ENCODE assay signal across 1 cellular context in the genomic region with DNA sequence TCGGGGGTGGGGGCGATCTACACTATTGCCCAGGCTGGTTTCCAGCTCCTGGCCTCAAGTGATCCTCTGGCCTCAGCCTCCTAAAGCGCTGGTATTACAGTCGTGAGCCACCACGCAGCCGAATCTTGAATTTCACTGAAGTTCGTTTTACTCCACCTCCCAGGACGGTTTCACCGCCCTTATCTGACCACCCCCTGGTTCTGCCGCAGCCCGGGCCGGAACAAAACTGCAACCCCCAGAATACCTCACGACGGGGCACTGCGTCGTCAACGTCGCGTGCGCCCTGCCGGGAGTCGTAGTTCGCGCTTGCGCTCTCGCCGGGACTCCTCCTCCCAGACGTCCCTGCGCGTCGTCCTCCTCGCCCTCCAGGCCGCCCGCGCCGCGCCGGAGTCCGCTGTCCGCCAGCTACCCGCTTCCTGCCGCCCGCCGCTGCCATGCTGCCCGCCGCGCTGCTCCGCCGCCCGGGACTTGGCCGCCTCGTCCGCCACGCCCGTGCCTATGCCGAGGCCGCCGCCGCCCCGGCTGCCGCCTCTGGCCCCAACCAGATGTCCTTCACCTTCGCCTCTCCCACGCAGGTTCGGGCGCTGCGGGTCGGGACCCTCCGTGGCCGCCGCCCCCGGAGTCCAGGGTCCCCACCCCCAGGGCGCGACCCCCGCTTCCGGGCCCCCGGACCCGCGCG.
TF ChIP-seq lines count a peak whose summit lies in the region.

Gene ATP5F1D, plus strand, starts transcription at position 335 of the 679 bp plus-strand sequence. Its CDS starts 100 bp downstream, at position 435.

TF ChIP-seq in HEK293, 187 proteins besides CTCF, POLR2A, EP300 and RAD21 (continued from another document and continues in another):
- TF ChIP-seq, protein P1, sequence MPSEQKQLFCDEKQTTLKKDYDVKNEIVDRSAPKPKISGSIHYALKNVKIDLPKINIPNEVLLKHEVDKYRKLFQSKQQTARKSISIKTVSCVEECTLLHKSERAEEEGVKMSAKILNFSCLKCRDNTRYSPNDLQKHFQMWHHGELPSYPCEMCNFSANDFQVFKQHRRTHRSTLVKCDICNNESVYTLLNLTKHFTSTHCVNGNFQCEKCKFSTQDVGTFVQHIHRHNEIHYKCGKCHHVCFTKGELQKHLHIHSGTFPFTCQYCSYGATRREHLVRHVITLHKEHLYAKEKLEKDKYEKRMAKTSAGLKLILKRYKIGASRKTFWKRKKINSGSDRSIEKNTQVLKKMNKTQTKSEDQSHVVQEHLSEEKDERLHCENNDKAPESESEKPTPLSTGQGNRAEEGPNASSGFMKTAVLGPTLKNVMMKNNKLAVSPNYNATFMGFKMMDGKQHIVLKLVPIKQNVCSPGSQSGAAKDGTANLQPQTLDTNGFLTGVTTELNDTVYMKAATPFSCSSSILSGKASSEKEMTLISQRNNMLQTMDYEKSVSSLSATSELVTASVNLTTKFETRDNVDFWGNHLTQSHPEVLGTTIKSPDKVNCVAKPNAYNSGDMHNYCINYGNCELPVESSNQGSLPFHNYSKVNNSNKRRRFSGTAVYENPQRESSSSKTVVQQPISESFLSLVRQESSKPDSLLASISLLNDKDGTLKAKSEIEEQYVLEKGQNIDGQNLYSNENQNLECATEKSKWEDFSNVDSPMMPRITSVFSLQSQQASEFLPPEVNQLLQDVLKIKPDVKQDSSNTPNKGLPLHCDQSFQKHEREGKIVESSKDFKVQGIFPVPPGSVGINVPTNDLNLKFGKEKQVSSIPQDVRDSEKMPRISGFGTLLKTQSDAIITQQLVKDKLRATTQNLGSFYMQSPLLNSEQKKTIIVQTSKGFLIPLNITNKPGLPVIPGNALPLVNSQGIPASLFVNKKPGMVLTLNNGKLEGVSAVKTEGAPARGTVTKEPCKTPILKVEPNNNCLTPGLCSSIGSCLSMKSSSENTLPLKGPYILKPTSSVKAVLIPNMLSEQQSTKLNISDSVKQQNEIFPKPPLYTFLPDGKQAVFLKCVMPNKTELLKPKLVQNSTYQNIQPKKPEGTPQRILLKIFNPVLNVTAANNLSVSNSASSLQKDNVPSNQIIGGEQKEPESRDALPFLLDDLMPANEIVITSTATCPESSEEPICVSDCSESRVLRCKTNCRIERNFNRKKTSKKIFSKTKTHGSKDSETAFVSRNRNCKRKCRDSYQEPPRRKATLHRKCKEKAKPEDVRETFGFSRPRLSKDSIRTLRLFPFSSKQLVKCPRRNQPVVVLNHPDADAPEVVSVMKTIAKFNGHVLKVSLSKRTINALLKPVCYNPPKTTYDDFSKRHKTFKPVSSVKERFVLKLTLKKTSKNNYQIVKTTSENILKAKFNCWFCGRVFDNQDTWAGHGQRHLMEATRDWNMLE (tag by site-specific recombination; conservative IDR thresholded peaks at IDR 0.05; ENCODE audit: low read depth), result no peak
- TF ChIP-seq KLF10 (tag by site-specific recombination; IDR thresholded peaks at IDR 0.05), result peak; percentile 33; the same call in 1 of the 2 replicates
- no peak for TF ChIP-seq ZNF140 (tag by site-specific recombination; IDR thresholded peaks at IDR 0.05)
- TF ChIP-seq EGR2 (tag by site-specific recombination; IDR thresholded peaks at IDR 0.05; ENCODE audit: low read depth), result no peak
- TF ChIP-seq ZNF664 (tag by site-specific recombination; IDR thresholded peaks at IDR 0.05), result no peak
- TF ChIP-seq ZNF621 (tag by site-specific recombination; IDR thresholded peaks at IDR 0.05), result no peak
- TF ChIP-seq ZNF354C (tag by site-specific recombination; IDR thresholded peaks at IDR 0.05; ENCODE audit: borderline replicate concordance, low read depth), result no peak
- TF ChIP-seq, protein P2, sequence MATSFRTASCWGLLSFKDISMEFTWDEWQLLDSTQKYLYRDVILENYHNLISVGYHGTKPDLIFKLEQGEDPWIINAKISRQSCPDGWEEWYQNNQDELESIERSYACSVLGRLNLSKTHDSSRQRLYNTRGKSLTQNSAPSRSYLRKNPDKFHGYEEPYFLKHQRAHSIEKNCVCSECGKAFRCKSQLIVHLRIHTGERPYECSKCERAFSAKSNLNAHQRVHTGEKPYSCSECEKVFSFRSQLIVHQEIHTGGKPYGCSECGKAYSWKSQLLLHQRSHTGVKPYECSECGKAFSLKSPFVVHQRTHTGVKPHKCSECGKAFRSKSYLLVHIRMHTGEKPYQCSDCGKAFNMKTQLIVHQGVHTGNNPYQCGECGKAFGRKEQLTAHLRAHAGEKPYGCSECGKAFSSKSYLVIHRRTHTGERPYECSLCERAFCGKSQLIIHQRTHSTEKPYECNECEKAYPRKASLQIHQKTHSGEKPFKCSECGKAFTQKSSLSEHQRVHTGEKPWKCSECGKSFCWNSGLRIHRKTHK (tag by site-specific recombination; IDR thresholded peaks at IDR 0.05), result no peak
- no peak for TF ChIP-seq ZNF785 (tag by site-specific recombination; IDR thresholded peaks at IDR 0.05)
- no peak for TF ChIP-seq ZNF37A (tag by site-specific recombination; IDR thresholded peaks at IDR 0.05)
- TF ChIP-seq, protein P3, sequence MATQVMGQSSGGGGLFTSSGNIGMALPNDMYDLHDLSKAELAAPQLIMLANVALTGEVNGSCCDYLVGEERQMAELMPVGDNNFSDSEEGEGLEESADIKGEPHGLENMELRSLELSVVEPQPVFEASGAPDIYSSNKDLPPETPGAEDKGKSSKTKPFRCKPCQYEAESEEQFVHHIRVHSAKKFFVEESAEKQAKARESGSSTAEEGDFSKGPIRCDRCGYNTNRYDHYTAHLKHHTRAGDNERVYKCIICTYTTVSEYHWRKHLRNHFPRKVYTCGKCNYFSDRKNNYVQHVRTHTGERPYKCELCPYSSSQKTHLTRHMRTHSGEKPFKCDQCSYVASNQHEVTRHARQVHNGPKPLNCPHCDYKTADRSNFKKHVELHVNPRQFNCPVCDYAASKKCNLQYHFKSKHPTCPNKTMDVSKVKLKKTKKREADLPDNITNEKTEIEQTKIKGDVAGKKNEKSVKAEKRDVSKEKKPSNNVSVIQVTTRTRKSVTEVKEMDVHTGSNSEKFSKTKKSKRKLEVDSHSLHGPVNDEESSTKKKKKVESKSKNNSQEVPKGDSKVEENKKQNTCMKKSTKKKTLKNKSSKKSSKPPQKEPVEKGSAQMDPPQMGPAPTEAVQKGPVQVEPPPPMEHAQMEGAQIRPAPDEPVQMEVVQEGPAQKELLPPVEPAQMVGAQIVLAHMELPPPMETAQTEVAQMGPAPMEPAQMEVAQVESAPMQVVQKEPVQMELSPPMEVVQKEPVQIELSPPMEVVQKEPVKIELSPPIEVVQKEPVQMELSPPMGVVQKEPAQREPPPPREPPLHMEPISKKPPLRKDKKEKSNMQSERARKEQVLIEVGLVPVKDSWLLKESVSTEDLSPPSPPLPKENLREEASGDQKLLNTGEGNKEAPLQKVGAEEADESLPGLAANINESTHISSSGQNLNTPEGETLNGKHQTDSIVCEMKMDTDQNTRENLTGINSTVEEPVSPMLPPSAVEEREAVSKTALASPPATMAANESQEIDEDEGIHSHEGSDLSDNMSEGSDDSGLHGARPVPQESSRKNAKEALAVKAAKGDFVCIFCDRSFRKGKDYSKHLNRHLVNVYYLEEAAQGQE (tag by site-specific recombination; IDR thresholded peaks at IDR 0.05), result no peak
- no peak for TF ChIP-seq GLI2 (tag by site-specific recombination; IDR thresholded peaks at IDR 0.05; ENCODE audit: borderline replicate concordance, low read depth)
- no peak for TF ChIP-seq ZNF132 (tag by site-specific recombination; IDR thresholded peaks at IDR 0.05; ENCODE audit: borderline replicate concordance)
- TF ChIP-seq ZNF670 (tag by site-specific recombination; IDR thresholded peaks at IDR 0.05; ENCODE audit: low read depth), result no peak
- no peak for TF ChIP-seq ZNF585B (tag by site-specific recombination; IDR thresholded peaks at IDR 0.05)
- TF ChIP-seq ZNF10 (tag by site-specific recombination; IDR thresholded peaks at IDR 0.05), result no peak
- TF ChIP-seq ZNF707 (tag by site-specific recombination; IDR thresholded peaks at IDR 0.05), result no peak
- no peak for TF ChIP-seq ZNF501 (tag by site-specific recombination; IDR thresholded peaks at IDR 0.05)
- no peak for TF ChIP-seq ZNF121 (tag by site-specific recombination; IDR thresholded peaks at IDR 0.05)
- TF ChIP-seq ZNF223 (tag by site-specific recombination; IDR thresholded peaks at IDR 0.05), result no peak
- TF ChIP-seq, protein P4, sequence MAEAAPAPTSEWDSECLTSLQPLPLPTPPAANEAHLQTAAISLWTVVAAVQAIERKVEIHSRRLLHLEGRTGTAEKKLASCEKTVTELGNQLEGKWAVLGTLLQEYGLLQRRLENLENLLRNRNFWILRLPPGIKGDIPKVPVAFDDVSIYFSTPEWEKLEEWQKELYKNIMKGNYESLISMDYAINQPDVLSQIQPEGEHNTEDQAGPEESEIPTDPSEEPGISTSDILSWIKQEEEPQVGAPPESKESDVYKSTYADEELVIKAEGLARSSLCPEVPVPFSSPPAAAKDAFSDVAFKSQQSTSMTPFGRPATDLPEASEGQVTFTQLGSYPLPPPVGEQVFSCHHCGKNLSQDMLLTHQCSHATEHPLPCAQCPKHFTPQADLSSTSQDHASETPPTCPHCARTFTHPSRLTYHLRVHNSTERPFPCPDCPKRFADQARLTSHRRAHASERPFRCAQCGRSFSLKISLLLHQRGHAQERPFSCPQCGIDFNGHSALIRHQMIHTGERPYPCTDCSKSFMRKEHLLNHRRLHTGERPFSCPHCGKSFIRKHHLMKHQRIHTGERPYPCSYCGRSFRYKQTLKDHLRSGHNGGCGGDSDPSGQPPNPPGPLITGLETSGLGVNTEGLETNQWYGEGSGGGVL (tag by site-specific recombination; IDR thresholded peaks at IDR 0.05), result no peak
- 0 out of 2 replicates have a peak, but pooled peaks have one; percentile 23 for TF ChIP-seq KLF1 (tag by site-specific recombination; IDR thresholded peaks at IDR 0.05)
- TF ChIP-seq ZNF830 (tag by site-specific recombination; IDR thresholded peaks at IDR 0.05; ENCODE audit: low read depth), result no peak
- TF ChIP-seq REPIN1 (tag by site-specific recombination; IDR thresholded peaks at IDR 0.05; ENCODE audit: low read depth), result no peak
- no peak for TF ChIP-seq ZNF24 (tag by site-specific recombination; IDR thresholded peaks at IDR 0.05)
- no peak for TF ChIP-seq SETDB1 (IDR thresholded peaks at IDR 0.05; ENCODE audit: insufficient read length, low read length)
- TF ChIP-seq ZBTB21 (tag by site-specific recombination; IDR thresholded peaks at IDR 0.05), result 0 out of 2 replicates have a peak, but pooled peaks have one; percentile 34
- TF ChIP-seq ZNF776 (tag by site-specific recombination; IDR thresholded peaks at IDR 0.05; ENCODE audit: borderline replicate concordance), result no peak
- no peak for TF ChIP-seq KLF7 (tag by site-specific recombination; IDR thresholded peaks at IDR 0.05; ENCODE audit: borderline replicate concordance)
- TF ChIP-seq ZNF658 (tag by site-specific recombination; IDR thresholded peaks at IDR 0.05), result no peak
- TF ChIP-seq ZNF48 (tag by site-specific recombination; IDR thresholded peaks at IDR 0.05), result no peak
- no peak for TF ChIP-seq ZNF639 (tag by site-specific recombination; IDR thresholded peaks at IDR 0.05)
- TF ChIP-seq ZNF768 (tag by site-specific recombination; IDR thresholded peaks at IDR 0.05), result no peak
- TF ChIP-seq ZNF645 (tag by site-specific recombination; IDR thresholded peaks at IDR 0.05), result no peak
- peak; percentile 82 for TF ChIP-seq PRDM4 (tag by site-specific recombination; IDR thresholded peaks at IDR 0.05)
- TF ChIP-seq ZNF626 (tag by site-specific recombination; IDR thresholded peaks at IDR 0.05), result no peak
- TF ChIP-seq ZNF112 (tag by site-specific recombination; IDR thresholded peaks at IDR 0.05), result no peak
